Comparison of ENCODE assay signal across 25 cellular contexts in the genomic region with DNA sequence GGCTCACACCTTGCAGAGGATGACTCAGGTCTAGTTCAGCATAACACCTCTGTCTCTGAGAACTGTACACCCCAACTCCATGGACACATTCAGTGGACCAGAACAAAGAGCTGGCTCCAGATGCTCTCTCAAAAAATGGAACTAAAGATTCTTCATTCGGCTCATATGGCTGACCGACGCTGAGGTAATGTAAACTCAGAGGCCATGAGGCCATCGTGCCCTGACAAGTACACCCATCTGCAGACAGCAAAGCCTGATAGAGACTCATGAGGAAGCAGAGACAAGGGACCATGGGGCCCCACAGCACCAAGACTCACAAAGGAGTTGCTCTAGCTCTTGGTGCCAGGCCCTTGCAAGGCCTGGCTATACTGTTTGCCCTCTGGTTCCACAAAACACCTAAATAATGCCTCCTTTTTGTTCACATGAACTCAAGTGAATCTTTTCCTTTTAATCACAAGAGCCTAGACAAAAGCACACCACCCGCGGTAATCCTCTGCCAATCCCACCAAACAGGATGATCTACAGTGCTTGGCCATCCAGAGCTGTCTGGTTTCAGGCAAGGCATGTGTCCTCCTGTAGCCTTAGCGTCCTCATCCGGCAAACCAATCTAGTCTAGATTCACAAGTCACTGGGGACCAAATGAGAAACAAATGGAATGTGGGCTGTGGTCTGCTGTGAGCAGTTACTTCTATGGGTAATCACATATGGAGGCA. TPM values are rescaled to one million over a fixed set of nuclear protein-coding genes. Genes with fewer than 3 reads are reported as not detected.
DNase-seq lines count a peak whose midpoint lies in the region; ATAC-seq lines count a peak whose summit lies in the region.
"Had no signal": no experiment of that assay in that cellular context is flagged by ENCODE, and none has a peak within 500 bp of the region (broad histone marks: within the 10 kb centered on the region; RNA-seq: fewer than 3 reads in every experiment).

No MANE protein-coding gene starts in this region.

- H3K36me3 Mint-ChIP-seq in stimulated activated naive B cell treated with anti-CD40 and anti-IgM and Interleukin-4, amounts not matched to agents 10 μg/mL and 1 μg/mL and 100 μg/mL, for 72 hours: peaks cover 29 to 40% of the 10 kb centered on the region in 2 donors

- H3K27ac Mint-ChIP-seq in stimulated activated naive B cell treated with anti-CD40 and anti-IgM and Interleukin-4, amounts not matched to agents 10 μg/mL and 1 μg/mL and 100 μg/mL, for 72 hours: peak overlapping the region; percentile 25
- H3K27ac Mint-ChIP-seq: activated CD8-positive, alpha-beta T cell treated with anti-CD3 and anti-CD28 coated beads for 36 hours; activated T-helper 1 cell treated with anti-CD3 and anti-CD28 coated beads, Interleukin-12 subunit alpha, Interleukin-12 subunit beta, Interleukin-2, Interleukin-4 antibody, amounts not matched to agents 30 ng/mL and 10 ng/mL and 1 ng/mL, durations not matched to agents 14 hours and 24 hours and 36 hours; natural killer cell treated with Interleukin-12 subunit alpha and Interleukin-12 subunit beta and Interleukin-15 and Interleukin-18, amount 100 ng/mL, for 72 hours; stimulated activated memory B cell treated with anti-CD40 and anti-IgM and Interleukin-4, amounts not matched to agents 10 μg/mL and 1 μg/mL and 100 μg/mL, for 72 hours had no signal

- no peak overlapping the region for H3K4me3 Mint-ChIP-seq in stimulated activated naive B cell treated with anti-CD40 and anti-IgM and Interleukin-4, amounts not matched to agents 10 μg/mL and 1 μg/mL and 100 μg/mL, for 72 hours
- H3K4me3 Mint-ChIP-seq: activated CD8-positive, alpha-beta T cell treated with anti-CD3 and anti-CD28 coated beads for 36 hours; activated T-helper 1 cell treated with anti-CD3 and anti-CD28 coated beads, Interleukin-12 subunit alpha, Interleukin-12 subunit beta, Interleukin-2, Interleukin-4 antibody, amounts not matched to agents 30 ng/mL and 10 ng/mL and 1 ng/mL, durations not matched to agents 14 hours and 24 hours and 36 hours; natural killer cell treated with Interleukin-12 subunit alpha and Interleukin-12 subunit beta and Interleukin-15 and Interleukin-18, amount 100 ng/mL, for 72 hours; stimulated activated memory B cell treated with anti-CD40 and anti-IgM and Interleukin-4, amounts not matched to agents 10 μg/mL and 1 μg/mL and 100 μg/mL, for 72 hours had no signal

- ATAC-seq in esophagus mucosa: peak; percentile 90
- ATAC-seq in stimulated activated naive B cell treated with anti-CD40 and anti-IgM and Interleukin-4, amounts not matched to agents 10 μg/mL and 1 μg/mL and 100 μg/mL, for 72 hours (replicated peaks): no peak
- ATAC-seq in HG02840 (IDR thresholded peaks at IDR 0.05; ENCODE audit: low FRiP score, unreplicated experiment): no peak
- ATAC-seq: activated CD8-positive, alpha-beta T cell treated with anti-CD3 and anti-CD28 coated beads for 36 hours; body of pancreas; GM12878; left cardiac atrium; mucosa of descending colon; natural killer cell treated with Interleukin-12 subunit alpha and Interleukin-12 subunit beta and Interleukin-15 and Interleukin-18, amount 100 ng/mL, for 72 hours; stimulated activated memory B cell treated with anti-CD40 and anti-IgM and Interleukin-4, amounts not matched to agents 10 μg/mL and 1 μg/mL and 100 μg/mL, for 72 hours; upper lobe of right lung had no signal

- H3K9me3 Mint-ChIP-seq in stimulated activated naive B cell treated with anti-CD40 and anti-IgM and Interleukin-4, amounts not matched to agents 10 μg/mL and 1 μg/mL and 100 μg/mL, for 72 hours: peaks cover 7 to 8% of the 10 kb centered on the region in 2 donors

- H3K4me1 Mint-ChIP-seq in stimulated activated naive B cell treated with anti-CD40 and anti-IgM and Interleukin-4, amounts not matched to agents 10 μg/mL and 1 μg/mL and 100 μg/mL, for 72 hours: peaks cover 11 to 37% of the 10 kb centered on the region in 2 donors

- peak; percentile 15 for DNase-seq in NCI-H2107 treated with DMSO at 0.1 percent for 48 hours (lab: John Stamatoyannopoulos, UW; ENCODE audit: unreplicated experiment)
- DNase-seq in NCI-H2107 (lab: John Stamatoyannopoulos, UW): no peak
- peak; percentile 50 for DNase-seq in NCI-H2171 (lab: John Stamatoyannopoulos, UW)
- no peak for DNase-seq in stimulated activated naive B cell treated with anti-CD40 and anti-IgM and Interleukin-4, amounts not matched to agents 10 μg/mL and 1 μg/mL and 100 μg/mL, for 72 hours
- DNase-seq in NK-92 treated with Interleukin-12 subunit alpha and Interleukin-12 subunit beta, amount 100 ng/mL, for 24 hours (lab: John Stamatoyannopoulos, UW): no peak
- no peak for DNase-seq in HT-29 (ENCODE audit: low spot score)
- DNase-seq: activated CD8-positive, alpha-beta memory T cell treated with anti-CD3 and anti-CD28 coated beads, Interleukin-2, amount 50 U/mL, for 48 hours; activated CD8-positive, alpha-beta T cell treated with anti-CD3 and anti-CD28 coated beads for 36 hours; activated naive CD4-positive, alpha-beta T cell treated with Interleukin-2 at 50 U/mL for 16 hours; adrenal gland; body of pancreas; H7; hippocampal formation; left cardiac atrium; mucosa of descending colon; NCI-H1436; NCI-H748 treated with DMSO at 0.1 percent for 48 hours; substantia nigra; upper lobe of right lung had no signal

- no peaks in the 10 kb centered on the region for H3K27me3 Mint-ChIP-seq in stimulated activated naive B cell treated with anti-CD40 and anti-IgM and Interleukin-4, amounts not matched to agents 10 μg/mL and 1 μg/mL and 100 μg/mL, for 72 hours
- H3K27me3 Mint-ChIP-seq: activated CD8-positive, alpha-beta T cell treated with anti-CD3 and anti-CD28 coated beads for 36 hours; natural killer cell treated with Interleukin-12 subunit alpha and Interleukin-12 subunit beta and Interleukin-15 and Interleukin-18, amount 100 ng/mL, for 72 hours; stimulated activated memory B cell treated with anti-CD40 and anti-IgM and Interleukin-4, amounts not matched to agents 10 μg/mL and 1 μg/mL and 100 μg/mL, for 72 hours had no signal

RNA-seq across cellular contexts. Expression of gene MED27, which starts 22.8 kb away (rescaled TPM):
- total RNA-seq in esophagus mucosa: 17.9 TPM
- total RNA-seq in HT-29 (2014; rRNA removed; shearing (Covaris generic)): 25.7 and 26.7 TPM in 2 replicates

Comparison
In these comparisons a context has a peak if more than half of its experiments do, and no peak if none do; other contexts are left out.
1. DNase-seq: peak in NCI-H2107 treated with DMSO at 0.1 percent for 48 hours (single experiment) and NCI-H2171 (single experiment); none in NCI-H2107 (single experiment), stimulated activated naive B cell treated with anti-CD40 and anti-IgM and Interleukin-4, amounts not matched to agents 10 μg/mL and 1 μg/mL and 100 μg/mL, for 72 hours (single experiment), NK-92 treated with Interleukin-12 subunit alpha and Interleukin-12 subunit beta, amount 100 ng/mL, for 24 hours (single experiment) and HT-29 (single experiment).